ENCODE assay signal across 8 cellular contexts in genomic region chr6:139374357-139375238, GRCh38. TPM values are rescaled to one million over a fixed set of nuclear protein-coding genes. Genes with fewer than 3 reads are reported as not detected.
DNase-seq lines count a peak whose midpoint lies in the region; ATAC-seq, FAIRE-seq and TF ChIP-seq lines count a peak whose summit lies in the region.

CITED2 (minus strand) TSS chr6:139374648; CDS start chr6:139373944, 704 bp downstream.

- no peak for TF ChIP-seq EP300 in A549 (IDR thresholded peaks at IDR 0.05)

- H3K27me3 ChIP-seq in breast epithelium (no peaks in the 10 kb centered on the region), small intestine (ENCODE audit: control insufficient read depth in 2 of 2, insufficient read depth in 2 of 2, low read length in 2 of 2) (no peaks in the 10 kb centered on the region)

- no peak for FAIRE-seq in A549 (lab: Jason Lieb, UNC)
- no peak for FAIRE-seq in small intestine (lab: Jason Lieb, UNC)

- DNase-seq in A549 (ENCODE audit: low read depth in 1 of 2, low spot score in 1 of 2) (peak; percentile 49 to 92), NCI-H2196 (lab: John Stamatoyannopoulos, UW; ENCODE audit: unreplicated experiment) (peak; percentile 91), breast epithelium (ENCODE audit: low spot score in 2 of 2) (peak; percentile 89 to 95), iPS-NIHi11 (ENCODE audit: low spot score) (peak; percentile 77), small intestine (peak; percentile 95)

- H3K4me2 ChIP-seq in A549, result peak within 1 kb of the TSS; percentile 81

- H3K36me3 ChIP-seq in breast epithelium, result no peaks in the 10 kb centered on the region
- H3K36me3 ChIP-seq in small intestine (ENCODE audit: control insufficient read depth in 2 of 2, insufficient read depth in 2 of 2, low read length in 2 of 2), result no peaks in the 10 kb centered on the region

- no peaks in the 10 kb centered on the region for H3K9me3 ChIP-seq in A549
- no peaks in the 10 kb centered on the region for H3K9me3 ChIP-seq in breast epithelium
- H3K9me3 ChIP-seq in small intestine (ENCODE audit: control insufficient read depth, low read depth), result no peaks in the 10 kb centered on the region

- POLR2A ChIA-PET in A549 (lab: Yijun Ruan, JAX), result interaction anchor here (0.6 to 4.3 kb wide), 43 partner anchors 10 to 1917 kb away, joined by 3 to 23 read pairs (median 5); no protein-coding TSS in a partner anchor

- no peak for TF ChIP-seq CTCF in A549 (IDR thresholded peaks at IDR 0.05)
- peak; percentile 13; the same call in 1 of the 2 replicates for TF ChIP-seq CTCF in VCaP (conservative IDR thresholded peaks at IDR 0.05)
- peak; percentile 33 to 58 (median 44) for TF ChIP-seq CTCF in breast epithelium (IDR thresholded peaks at IDR 0.05)

- H3K27ac ChIP-seq in A549, result peak within 1 kb of the TSS; percentile 95 to 100
- peak within 1 kb of the TSS; percentile 99 for H3K27ac ChIP-seq in VCaP
- H3K27ac ChIP-seq in breast epithelium, result peak within 1 kb of the TSS; percentile 96 to 97
- H3K27ac ChIP-seq in small intestine (ENCODE audit: low read depth in 1 of 2, low read length in 1 of 2), result peak within 1 kb of the TSS; percentile 90 to 97

- WGBS in A549 (ENCODE audit: missing lambda C conversion rate), result under 1% methylated on average over 31 of the region's 82 CpGs
- 0 to 1% (median 0%) methylated on average over 69 to 82 of the region's 82 CpGs for WGBS in small intestine, 3 donors

- H3K4me1 ChIP-seq in A549 (peaks cover 47% of the 10 kb centered on the region), breast epithelium (peaks cover 0 to 4% of the 10 kb centered on the region in 2 donors), small intestine (ENCODE audit: control insufficient read depth in 2 of 2, insufficient read depth in 1 of 2, low read depth in 1 of 2, low read length in 1 of 2) (peaks cover 0 to 3% of the 10 kb centered on the region in 2 donors)

- CTCF ChIA-PET in A549 (lab: Yijun Ruan, JAX), result interaction anchor here (0.6 to 1.6 kb wide), 10 partner anchors 10 to 1547 kb away, joined by 3 to 5 read pairs (median 3); no protein-coding TSS in a partner anchor

- peak; percentile 98 for TF ChIP-seq POLR2A in A549 (IDR thresholded peaks at IDR 0.05; ENCODE audit: low read length)
- peak; percentile 97 for TF ChIP-seq POLR2A in breast epithelium (IDR thresholded peaks at IDR 0.05)

- intact Hi-C loops in breast epithelium (cut with DNase I; ENCODE audit: low total_unique reads), result loop anchor here (10.0 kb wide), 1 partner anchor 1100 kb away; no protein-coding TSS in a partner anchor

- TF ChIP-seq RAD21 in A549 (conservative IDR thresholded peaks at IDR 0.05 in 1 of 2, IDR thresholded peaks at IDR 0.05 in 1 of 2), result peak; percentile 17 to 39; a peak in 2 of 5 replicates

- peak within 1 kb of the TSS; percentile 83 for H3K4me3 ChIP-seq in A549
- H3K4me3 ChIP-seq in breast epithelium, result peak within 1 kb of the TSS; percentile 93 to 95 (median 93)
- H3K4me3 ChIP-seq in small intestine (ENCODE audit: low read depth in 1 of 2, low read length in 2 of 2), result peak within 1 kb of the TSS; percentile 65 to 95

- ATAC-seq in A549 (peak; percentile 74 to 85), GM18861 (IDR thresholded peaks at IDR 0.05; ENCODE audit: unreplicated experiment) (peak; percentile 68), HG03097 (IDR thresholded peaks at IDR 0.05; ENCODE audit: low FRiP score, unreplicated experiment) (peak; percentile 75)

TF ChIP-seq in A549, 52 proteins besides CTCF, POLR2A, EP300 and RAD21:
- TF ChIP-seq SMC3 (IDR thresholded peaks at IDR 0.05), result peak; percentile 31
- peak; percentile 92 for TF ChIP-seq BCL3 (IDR thresholded peaks at IDR 0.05)
- TF ChIP-seq GATA3 (IDR thresholded peaks at IDR 0.05; ENCODE audit: borderline replicate concordance), result peak; percentile 38; the same call in 1 of the 2 replicates
- TF ChIP-seq JUN (IDR thresholded peaks at IDR 0.05), result peak; percentile 25 to 83; a peak in 4 of 5 replicates
- TF ChIP-seq MYC (IDR thresholded peaks at IDR 0.05; ENCODE audit: borderline replicate concordance, low read length), result peak; percentile 72
- TF ChIP-seq PHF8 (IDR thresholded peaks at IDR 0.05; ENCODE audit: borderline replicate concordance, low read depth), result peak; percentile 31; the same call in 1 of the 2 replicates
- peak; percentile 56; the same call in 1 of the 2 replicates for TF ChIP-seq E2F6 (IDR thresholded peaks at IDR 0.05; ENCODE audit: borderline replicate concordance, low read depth)
- no peak for TF ChIP-seq ESRRA (IDR thresholded peaks at IDR 0.05; ENCODE audit: borderline replicate concordance, low read length)
- TF ChIP-seq CBX8 (IDR thresholded peaks at IDR 0.05), result no peak
- TF ChIP-seq PBX3 (IDR thresholded peaks at IDR 0.05), result peak; percentile 58; the same call in 1 of the 2 replicates
- TF ChIP-seq CHD2 (IDR thresholded peaks at IDR 0.05; ENCODE audit: low read length, partially characterized antibody), result peak; percentile 64
- TF ChIP-seq MAX (IDR thresholded peaks at IDR 0.05), result peak; percentile 72
- peak; percentile 64 for TF ChIP-seq REST (IDR thresholded peaks at IDR 0.05)
- no peak for TF ChIP-seq KDM5A (IDR thresholded peaks at IDR 0.05)
- TF ChIP-seq BHLHE40 (IDR thresholded peaks at IDR 0.05; ENCODE audit: low read depth, low read length), result peak; percentile 74
TF ChIP-seq in A549: peak in this region for 12.

RNA-seq across cellular contexts. Expression of gene CITED2, which starts in this region (rescaled TPM):
- polyA plus RNA-seq in A549 (2011; rRNA removed), result 7.1 and 9.3 TPM in 2 replicates
- polyA plus RNA-seq in A549 (2012; cell fraction: cytosol; rRNA removed), result 14.4 and 21.3 TPM in 2 replicates
- 24.4 and 38.8 TPM in 2 replicates for polyA plus RNA-seq in A549 (2012; cell fraction: nucleus; rRNA removed)
- polyA plus RNA-seq in A549 (2017; fragmentation: RNase III; extraction: RNeasy Plus Mini Kit Qiagen cat#74134 plus additional on column Dnase treatment), result 6.4 to 8.2 TPM (median 6.8 TPM) in 3 replicates
- polyA minus RNA-seq in A549 (2011; rRNA and poly(A)+ RNA removed), result 2.7 and 3.6 TPM in 2 replicates
- 100 to 1,000 TPM; 211 to 342 (median 300) TPM for total RNA-seq in breast epithelium
- polyA plus RNA-seq in small intestine, result 10 to 100 TPM; 21.1 to 39.5 (median 23.5) TPM

Comparison
In these comparisons a context has a peak if more than half of its experiments do, and no peak if none do; other contexts are left out.
1. Peak in every context shown above with its lines: DNase-seq, ATAC-seq, H3K4me3 ChIP-seq and H3K27ac ChIP-seq.